38 cellular contexts compared by ENCODE assay signal in the genomic region with DNA sequence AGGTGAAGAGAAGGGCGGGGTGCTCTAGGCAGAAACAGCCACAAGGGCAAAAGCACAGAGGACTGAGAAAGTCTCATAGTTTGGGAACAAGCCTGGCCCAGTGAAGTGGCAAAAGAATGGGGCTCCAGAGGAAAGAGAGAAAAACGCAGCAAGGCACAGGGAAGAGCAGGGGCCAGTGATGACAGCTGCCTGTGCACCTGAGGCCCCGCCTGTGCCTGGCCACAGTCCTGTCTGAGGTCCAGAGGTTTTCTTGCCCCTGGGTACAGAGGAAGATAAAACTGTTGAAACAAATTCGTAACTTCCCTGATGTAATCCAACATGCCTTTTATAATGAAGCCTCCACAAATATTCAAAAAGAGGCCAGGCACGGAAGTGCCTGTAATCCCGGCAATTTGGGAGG. TPM values are rescaled to one million over a fixed set of nuclear protein-coding genes. Genes with fewer than 3 reads are reported as not detected.
"Had no signal": no experiment of that assay in that cellular context is flagged by ENCODE, and none has a peak within 500 bp of the region (broad histone marks: within the 10 kb centered on the region; RNA-seq: fewer than 3 reads in every experiment).

No MANE protein-coding gene starts in this region.

- H3K36me3 ChIP-seq: ascending aorta, cardiac muscle cell had no signal

- H3K9me3 Mint-ChIP-seq: activated B cell treated with CpG ODN at 0.5 μM for 24 hours; activated CD4-positive, alpha-beta memory T cell treated with anti-CD3 and anti-CD28 coated beads for 36 hours; activated CD4-positive, alpha-beta T cell treated with anti-CD3 and anti-CD28 coated beads, Interleukin-2, amount 10 ng/mL, durations not matched to agents 24 days and 14 days; activated CD8-positive, alpha-beta T cell treated with anti-CD3 and anti-CD28 coated beads for 36 hours; activated naive CD4-positive, alpha-beta T cell treated with anti-CD3 and anti-CD28 coated beads, Interleukin-2, amount 10 ng/mL, durations not matched to agents 7 days and 5 days; activated naive CD4-positive, alpha-beta T cell treated with anti-CD3 and anti-CD28 coated beads, Interleukin-2, amount 50 U/mL, for 24 hours; activated naive CD8-positive, alpha-beta T cell treated with anti-CD3 and anti-CD28 coated beads, Interleukin-2, amount 10 ng/mL, durations not matched to agents 7 days and 5 days; activated naive CD8-positive, alpha-beta T cell treated with anti-CD3 and anti-CD28 coated beads, Interleukin-2, amount 50 U/mL, for 24 hours; activated T-helper 2 cell treated with anti-CD3 and anti-CD28 coated beads, Interferon-gamma antibody, Interleukin-2, Interleukin-4, amounts not matched to agents 10 μg/mL and 5 μg/mL and 100 μg/mL, durations not matched to agents 14 hours and 24 hours and 36 hours; brain; central memory CD8-positive, alpha-beta T cell; T-helper 1 cell treated with Interleukin-12 subunit alpha and Interleukin-12 subunit beta and Interleukin-4 antibody, amounts not matched to agents 30 μg/mL and 1 μg/mL, for 36 hours; T-helper 2 cell treated with Interferon-gamma antibody and Interleukin-4, amounts not matched to agents 5 μg/mL and 100 μg/mL, for 36 hours had no signal

- FAIRE-seq: bronchial epithelial cell, TTC549 had no signal

- H3K36me3 Mint-ChIP-seq: activated CD4-positive, alpha-beta memory T cell treated with anti-CD3 and anti-CD28 coated beads for 36 hours; activated naive CD4-positive, alpha-beta T cell treated with anti-CD3 and anti-CD28 coated beads, Interleukin-2, amount 10 ng/mL, durations not matched to agents 7 days and 5 days; activated naive CD4-positive, alpha-beta T cell treated with anti-CD3 and anti-CD28 coated beads, Interleukin-2, amount 50 U/mL, for 24 hours; activated naive CD8-positive, alpha-beta T cell; activated naive CD8-positive, alpha-beta T cell treated with anti-CD3 and anti-CD28 coated beads, Interleukin-2, amount 10 ng/mL, durations not matched to agents 7 days and 5 days had no signal

- H3K27ac ChIP-seq: ascending aorta, cardiac muscle cell, VCaP had no signal

- H3K4me3 Mint-ChIP-seq: activated B cell treated with CpG ODN at 0.5 μM for 24 hours; activated CD4-positive, alpha-beta memory T cell treated with anti-CD3 and anti-CD28 coated beads for 36 hours; activated CD4-positive, alpha-beta T cell treated with anti-CD3 and anti-CD28 coated beads, Interleukin-2, amount 10 ng/mL, durations not matched to agents 24 days and 14 days; activated CD8-positive, alpha-beta T cell treated with anti-CD3 and anti-CD28 coated beads for 36 hours; activated naive CD4-positive, alpha-beta T cell treated with anti-CD3 and anti-CD28 coated beads, Interleukin-2, amount 10 ng/mL, durations not matched to agents 7 days and 5 days; activated naive CD4-positive, alpha-beta T cell treated with anti-CD3 and anti-CD28 coated beads, Interleukin-2, amount 50 U/mL, for 24 hours; activated naive CD8-positive, alpha-beta T cell; activated naive CD8-positive, alpha-beta T cell treated with anti-CD3 and anti-CD28 coated beads, Interleukin-2, amount 10 ng/mL, durations not matched to agents 7 days and 5 days; activated naive CD8-positive, alpha-beta T cell treated with anti-CD3 and anti-CD28 coated beads, Interleukin-2, amount 50 U/mL, for 24 hours; brain; central memory CD8-positive, alpha-beta T cell; T-helper 1 cell treated with Interleukin-12 subunit alpha and Interleukin-12 subunit beta and Interleukin-4 antibody, amounts not matched to agents 30 μg/mL and 1 μg/mL, for 36 hours; T-helper 2 cell treated with Interferon-gamma antibody and Interleukin-4, amounts not matched to agents 5 μg/mL and 100 μg/mL, for 36 hours had no signal

- ATAC-seq: activated CD8-positive, alpha-beta T cell treated with anti-CD3 and anti-CD28 coated beads for 36 hours; activated naive CD8-positive, alpha-beta T cell treated with anti-CD3 and anti-CD28 coated beads, Interleukin-2, amount 50 U/mL, for 24 hours had no signal

- H3K4me1 ChIP-seq: ascending aorta had no signal

- H3K27me3 ChIP-seq: ascending aorta, cardiac muscle cell had no signal

- H3K4me1 Mint-ChIP-seq: brain had no signal

- H3K9me3 ChIP-seq: ascending aorta had no signal

- H3K4me3 ChIP-seq: ascending aorta, cardiac muscle cell had no signal

- H3K27me3 Mint-ChIP-seq: activated CD4-positive, alpha-beta memory T cell treated with anti-CD3 and anti-CD28 coated beads for 36 hours; activated naive CD4-positive, alpha-beta T cell treated with anti-CD3 and anti-CD28 coated beads, Interleukin-2, amount 50 U/mL, for 24 hours; activated naive CD8-positive, alpha-beta T cell; central memory CD8-positive, alpha-beta T cell had no signal

- DNase-seq: activated B cell treated with CpG ODN at 0.5 μM for 24 hours; activated CD4-positive, alpha-beta memory T cell treated with anti-CD3 and anti-CD28 coated beads for 36 hours; activated CD4-positive, alpha-beta T cell treated with anti-CD3 and anti-CD28 coated beads for 4 hours; activated CD4-positive, alpha-beta T cell treated with anti-CD3 and anti-CD28 coated beads, Interleukin-2, amount 10 ng/mL, durations not matched to agents 24 days and 14 days; activated CD4-positive, alpha-beta T cell treated with anti-CD3 and anti-CD28 coated beads, Interleukin-2, amount 50 U/mL, for 1 hour; activated CD4-positive, alpha-beta T cell treated with anti-CD3 and anti-CD28 coated beads, Interleukin-2, amount 50 U/mL, for 4 hours; activated CD4-positive, CD25-positive, alpha-beta regulatory T cell treated with anti-CD3 and anti-CD28 coated beads, Interleukin-2, amount 50 U/mL, for 72 hours; activated CD8-positive, alpha-beta memory T cell treated with anti-CD3 and anti-CD28 coated beads, Interleukin-2, amount 50 U/mL, for 4 hours; activated CD8-positive, alpha-beta T cell treated with anti-CD3 and anti-CD28 coated beads for 36 hours; activated effector memory CD4-positive, alpha-beta T cell treated with Interleukin-2 at 50 U/mL for 16 hours; activated gamma-delta T cell; activated naive CD4-positive, alpha-beta T cell treated with anti-CD3 and anti-CD28 coated beads, Interleukin-2, amount 10 ng/mL, durations not matched to agents 7 days and 5 days; activated naive CD4-positive, alpha-beta T cell treated with Interleukin-2 at 50 U/mL for 16 hours; activated naive CD8-positive, alpha-beta T cell treated with anti-CD3 and anti-CD28 coated beads, Interleukin-2, amount 10 ng/mL, durations not matched to agents 7 days and 5 days; activated naive CD8-positive, alpha-beta T cell treated with anti-CD3 and anti-CD28 coated beads, Interleukin-2, amount 50 U/mL, for 24 hours; activated T-cell treated with anti-CD3 and anti-CD28 coated beads for 4 hours; activated T-cell treated with anti-CD3 and anti-CD28 coated beads, Interleukin-2, amount 50 U/mL, for 1 hour; activated T-cell treated with anti-CD3 and anti-CD28 coated beads, Interleukin-2, amount 50 U/mL, for 48 hours; amygdala; anterior cingulate cortex; caudate nucleus; cerebellar nuclear complex; T-helper 1 cell; T-helper 2 cell; T-helper 9 cell had no signal

- H3K27ac Mint-ChIP-seq: activated B cell treated with CpG ODN at 0.5 μM for 24 hours; activated CD4-positive, alpha-beta memory T cell treated with anti-CD3 and anti-CD28 coated beads for 36 hours; activated CD4-positive, alpha-beta T cell treated with anti-CD3 and anti-CD28 coated beads, Interleukin-2, amount 10 ng/mL, durations not matched to agents 24 days and 14 days; activated CD8-positive, alpha-beta T cell treated with anti-CD3 and anti-CD28 coated beads for 36 hours; activated naive CD4-positive, alpha-beta T cell treated with anti-CD3 and anti-CD28 coated beads, Interleukin-2, amount 10 ng/mL, durations not matched to agents 7 days and 5 days; activated naive CD4-positive, alpha-beta T cell treated with anti-CD3 and anti-CD28 coated beads, Interleukin-2, amount 50 U/mL, for 24 hours; activated naive CD8-positive, alpha-beta T cell; activated naive CD8-positive, alpha-beta T cell treated with anti-CD3 and anti-CD28 coated beads, Interleukin-2, amount 10 ng/mL, durations not matched to agents 7 days and 5 days; activated naive CD8-positive, alpha-beta T cell treated with anti-CD3 and anti-CD28 coated beads, Interleukin-2, amount 50 U/mL, for 24 hours; activated T-helper 2 cell treated with anti-CD3 and anti-CD28 coated beads, Interferon-gamma antibody, Interleukin-2, Interleukin-4, amounts not matched to agents 10 μg/mL and 5 μg/mL and 100 μg/mL, durations not matched to agents 14 hours and 24 hours and 36 hours; brain; T-helper 1 cell treated with Interleukin-12 subunit alpha and Interleukin-12 subunit beta and Interleukin-4 antibody, amounts not matched to agents 30 μg/mL and 1 μg/mL, for 36 hours; T-helper 2 cell treated with Interferon-gamma antibody and Interleukin-4, amounts not matched to agents 5 μg/mL and 100 μg/mL, for 36 hours had no signal

RNA-seq across cellular contexts. Expression of gene FRRS1L, which starts 22.0 kb away (rescaled TPM):
- total RNA-seq: activated B cell treated with CpG ODN at 0.5 μM for 24 hours; activated CD4-positive, alpha-beta memory T cell treated with anti-CD3 and anti-CD28 coated beads for 36 hours; activated CD4-positive, alpha-beta T cell treated with anti-CD3 and anti-CD28 coated beads, Interleukin-2, amount 10 ng/mL, durations not matched to agents 24 days and 14 days; activated CD8-positive, alpha-beta memory T cell treated with anti-CD3 and anti-CD28 coated beads for 36 hours; activated CD8-positive, alpha-beta T cell treated with anti-CD3 and anti-CD28 coated beads for 36 hours; activated naive CD8-positive, alpha-beta T cell treated with anti-CD3 and anti-CD28 coated beads, Interleukin-2, amount 10 ng/mL, durations not matched to agents 7 days and 5 days; activated T-helper 2 cell treated with anti-CD3 and anti-CD28 coated beads, Interferon-gamma antibody, Interleukin-2, Interleukin-4, amounts not matched to agents 10 μg/mL and 5 μg/mL and 100 μg/mL, durations not matched to agents 14 hours and 24 hours and 36 hours; bronchial epithelial cell had no signal
